ENCODE assay signal across 14 cellular contexts in genomic region chr6:148192310-148192709, GRCh38.
DNase-seq lines count a peak whose midpoint lies in the region; ATAC-seq, FAIRE-seq and TF ChIP-seq lines count a peak whose summit lies in the region.
"Had no signal": no experiment of that assay in that cellular context is flagged by ENCODE, and none has a peak within 500 bp of the region (broad histone marks: within the 10 kb centered on the region; RNA-seq: fewer than 3 reads in every experiment).

No MANE protein-coding gene starts in this region.

- DNase-seq in Caki2 (ENCODE audit: low read depth), result peak; percentile 62
- peak; percentile 70 for DNase-seq in RCC 7860 (ENCODE audit: low spot score)
- peak; percentile 97 for DNase-seq in fibroblast of the aortic adventitia (ENCODE audit: low read depth)
- DNase-seq in skeletal muscle cell (ENCODE audit: low read depth), result peak; percentile 81
- no peak for DNase-seq in NCI-H1417 treated with DMSO at 0.1 percent for 48 hours (lab: John Stamatoyannopoulos, UW)
- DNase-seq in stimulated activated naive CD8-positive, alpha-beta T cell treated with anti-CD3 and anti-CD28 coated beads, Interleukin-15, Interleukin-2, amounts not matched to agents 100 U/mL and 50 U/mL, for 24 hours, result no peak
- DNase-seq in OCI-M2 (lab: John Stamatoyannopoulos, UW; ENCODE audit: unreplicated experiment), result no peak
- DNase-seq: activated CD4-positive, alpha-beta T cell treated with anti-CD3 and anti-CD28 coated beads for 36 hours; activated naive CD4-positive, alpha-beta T cell; DMS 273 treated with DMSO at 0.1 percent for 48 hours; NCI-H446 treated with DMSO at 0.1 percent for 48 hours; SJCRH30 had no signal

- TF ChIP-seq CTCF in fibroblast of the aortic adventitia (IDR thresholded peaks at IDR 0.05; ENCODE audit: insufficient read depth, low read length), result no peak

- peak; percentile 87 for FAIRE-seq in RCC 7860 (lab: Jason Lieb, UNC)
- FAIRE-seq: islet of Langerhans had no signal

- H3K4me3 ChIP-seq in fibroblast of the aortic adventitia (ENCODE audit: low read depth, low read length) (no peak overlapping the region), skeletal muscle cell (ENCODE audit: low read depth, low read length) (no peak overlapping the region)
- H3K4me3 ChIP-seq: SJCRH30 had no signal

- in situ Hi-C loops in Caki2 (cut with HindIII; ENCODE audit: low pct_unique_long_range_greater_than_20kb, low sequenced_read_pairs), result no loop called here

- ATAC-seq in stimulated activated naive CD8-positive, alpha-beta T cell treated with anti-CD3 and anti-CD28 coated beads, Interleukin-15, Interleukin-2, amounts not matched to agents 100 U/mL and 50 U/mL, for 24 hours, result no peak
- ATAC-seq in GM18517 (IDR thresholded peaks at IDR 0.05; ENCODE audit: unreplicated experiment), result no peak
- ATAC-seq: activated CD4-positive, alpha-beta T cell treated with anti-CD3 and anti-CD28 coated beads for 36 hours had no signal

Comparison
In these comparisons a context has a peak if more than half of its experiments do, and no peak if none do; other contexts are left out.
1. DNase-seq: peak in Caki2 (single experiment), RCC 7860 (single experiment), fibroblast of the aortic adventitia (single experiment) and skeletal muscle cell (single experiment); none in NCI-H1417 treated with DMSO at 0.1 percent for 48 hours (single experiment), stimulated activated naive CD8-positive, alpha-beta T cell treated with anti-CD3 and anti-CD28 coated beads, Interleukin-15, Interleukin-2, amounts not matched to agents 100 U/mL and 50 U/mL, for 24 hours (single experiment) and OCI-M2 (single experiment).